ENCODE assay signal across 21 cellular contexts in genomic region chr9:25129537-25129936, GRCh38.
"Had no signal": no experiment of that assay in that cellular context is flagged by ENCODE, and none has a peak within 500 bp of the region (broad histone marks: within the 10 kb centered on the region; RNA-seq: fewer than 3 reads in every experiment).

No MANE protein-coding gene starts in this region.

- H3K4me3 Mint-ChIP-seq: T-cell; T-helper 1 cell treated with Interleukin-12 subunit alpha and Interleukin-12 subunit beta and Interleukin-4 antibody, amounts not matched to agents 30 μg/mL and 1 μg/mL, for 36 hours had no signal

- H3K36me3 ChIP-seq: SJSA1 had no signal

- H3K27me3 ChIP-seq: SJSA1 had no signal

- H3K4me1 ChIP-seq: SJSA1 had no signal

- H3K27me3 Mint-ChIP-seq: T-cell had no signal

- H3K9me3 ChIP-seq: SJSA1 had no signal

- DNase-seq: IMR-90, Karpas-422, KG1, MM.1S, NCI-H1105, NCI-H1417, NCI-H1436 treated with DMSO at 0.1 percent for 48 hours, NCI-H1694, NCI-H187 treated with DMSO at 0.1 percent for 48 hours, NCI-H2029 treated with DMSO at 0.1 percent for 48 hours, NCI-H2171, NCI-H226, NCI-H446, NCI-H510A, NCI-H524 treated with DMSO at 0.1 percent for 48 hours, Right ventricle myocardium superior, RPMI8226, SIG-M5, T-cell had no signal

- H3K27ac Mint-ChIP-seq: T-cell; T-helper 1 cell treated with Interleukin-12 subunit alpha and Interleukin-12 subunit beta and Interleukin-4 antibody, amounts not matched to agents 30 μg/mL and 1 μg/mL, for 36 hours had no signal

- H3K36me3 Mint-ChIP-seq: T-cell had no signal

- H3K4me3 ChIP-seq: SJSA1 had no signal

- H3K27ac ChIP-seq: SJSA1 had no signal

- H3K4me1 Mint-ChIP-seq: T-cell had no signal
